Comparison of ENCODE assay signal across 8 cellular contexts in the genomic region with DNA sequence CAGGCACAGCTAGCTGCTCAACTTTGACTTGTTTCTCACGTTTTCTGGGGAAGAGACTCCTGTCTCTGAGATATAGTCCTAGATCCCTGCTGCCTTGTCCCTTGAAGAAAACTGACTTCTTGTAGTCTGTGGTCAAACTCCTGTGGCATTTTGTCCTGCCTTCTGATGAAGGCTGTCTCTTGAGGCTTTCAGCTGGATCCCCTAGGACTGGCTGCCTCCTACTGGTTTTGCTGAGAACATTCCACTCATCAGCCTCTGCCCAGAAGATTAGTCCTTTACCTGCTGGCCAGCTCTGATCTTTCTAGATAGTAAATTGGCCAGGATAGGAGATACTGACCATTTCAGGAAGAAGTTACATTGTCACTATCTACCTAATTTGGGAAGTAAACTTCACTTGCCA.
DNase-seq lines count a peak whose midpoint lies in the region; ATAC-seq and TF ChIP-seq lines count a peak whose summit lies in the region.

No MANE protein-coding gene starts in this region.

- H3K9ac ChIP-seq in PC-3 (ENCODE audit: low read length), result no peak overlapping the region

- H2AFZ ChIP-seq in PC-3 (ENCODE audit: low read length), result no peak overlapping the region

- no peaks in the 10 kb centered on the region for H3K79me2 ChIP-seq in PC-3 (ENCODE audit: low read length)

- no peaks in the 10 kb centered on the region for H3F3A ChIP-seq in PC-3 (ENCODE audit: low read length, unreplicated experiment)

- H3K4me3 ChIP-seq in H7 (ENCODE audit: insufficient read depth, low read depth, low read length) (no peak overlapping the region), PC-3 (ENCODE audit: low read length) (no peak overlapping the region), kidney epithelial cell (ENCODE audit: low read depth, low read length) (no peak overlapping the region), right atrium auricular region (no peak overlapping the region)

- H4K20me1 ChIP-seq in PC-3 (ENCODE audit: low read length), result no peaks in the 10 kb centered on the region

- in situ Hi-C loops in GM13977 (cut with MboI; ENCODE audit: low pct_unique_long_range_greater_than_20kb, low sequenced_read_pairs, unreplicated experiment), result loop anchor here (10.0 kb wide), 2 partner anchors 303 to 403 kb away; no protein-coding TSS in a partner anchor

- POLR2A ChIA-PET in PC-3 (lab: Charles Lee; ENCODE audit: unreplicated experiment), result no interaction called here

- H3K36me3 ChIP-seq in H7 (replicated peaks; ENCODE audit: control insufficient read depth, insufficient read depth, low read length) (no peaks in the 10 kb centered on the region), PC-3 (ENCODE audit: low read depth, low read length) (no peaks in the 10 kb centered on the region), kidney epithelial cell (ENCODE audit: control insufficient read depth, insufficient read depth, low read length) (no peaks in the 10 kb centered on the region), right atrium auricular region (no peaks in the 10 kb centered on the region)

- DNase-seq in GM13977 (ENCODE audit: low spot score) (peak; percentile 58), H7 (peak; percentile 57), PC-3 (peak; percentile 19), kidney epithelial cell (ENCODE audit: low read depth) (peak; percentile 1), right atrium auricular region (ENCODE audit: low spot score) (no peak)
- DNase-seq in activated effector memory CD4-positive, alpha-beta T cell treated with anti-CD3 and anti-CD28 coated beads, Interleukin-2, amount 50 U/mL, for 16 hours, result no peak
- no peak for DNase-seq in activated CD4-positive, alpha-beta T cell treated with anti-CD3 and anti-CD28 coated beads, Interleukin-2, amount 50 U/mL, for 1 hour

- H3K9me2 ChIP-seq in PC-3 (replicated peaks; ENCODE audit: low read length), result no peaks in the 10 kb centered on the region

- no peaks in the 10 kb centered on the region for H3K27me3 ChIP-seq in H7 (ENCODE audit: control insufficient read depth, insufficient read depth, low read length)
- no peaks in the 10 kb centered on the region for H3K27me3 ChIP-seq in PC-3 (ENCODE audit: low read length)
- no peaks in the 10 kb centered on the region for H3K27me3 ChIP-seq in kidney epithelial cell (ENCODE audit: control insufficient read depth, insufficient read depth, low read length)
- H3K27me3 ChIP-seq in right atrium auricular region, result no peaks in the 10 kb centered on the region

- ATAC-seq in PC-3 (no peak), HG02759 (IDR thresholded peaks at IDR 0.05; ENCODE audit: unreplicated experiment) (no peak)

- intact Hi-C loops in PC-3 (cut with micrococcal nuclease), result no loop called here

- peak; percentile 79 for TF ChIP-seq CTCF in GM13977 (IDR thresholded peaks at IDR 0.05; ENCODE audit: extremely low read depth, insufficient read depth, missing control alignments)
- peak; percentile 46 for TF ChIP-seq CTCF in PC-3 (conservative IDR thresholded peaks at IDR 0.05; ENCODE audit: low read depth, low read length)
- peak; percentile 37 for TF ChIP-seq CTCF in kidney epithelial cell (IDR thresholded peaks at IDR 0.05; ENCODE audit: insufficient read depth, low read length, poor library complexity, severe bottlenecking)
- no peak for TF ChIP-seq CTCF in right atrium auricular region (IDR thresholded peaks at IDR 0.05)

- H3K9me3 ChIP-seq in PC-3 (ENCODE audit: low read length) (no peaks in the 10 kb centered on the region), right atrium auricular region (peaks cover 0 to 19% of the 10 kb centered on the region in 2 donors)

- BruUV-seq in PC-3 (replicated peaks; lab: Mats Ljungman, UMichigan), result no TSS peak

- H3K27ac ChIP-seq in PC-3 (ENCODE audit: low read length) (no peak overlapping the region), right atrium auricular region (no peak overlapping the region)

- CTCF ChIA-PET in PC-3 (lab: Charles Lee), result no interaction called here

- H3K4me2 ChIP-seq in PC-3 (ENCODE audit: low read length), result no peak overlapping the region

- H3K4me1 ChIP-seq in PC-3 (ENCODE audit: insufficient read depth, low read length) (no peaks in the 10 kb centered on the region), right atrium auricular region (no peaks in the 10 kb centered on the region)

Comparison
In these comparisons a context has a peak if more than half of its experiments do, and no peak if none do; other contexts are left out.
1. DNase-seq: peak in GM13977 (single experiment), H7 (single experiment), PC-3 (single experiment) and kidney epithelial cell (single experiment); none in activated effector memory CD4-positive, alpha-beta T cell treated with anti-CD3 and anti-CD28 coated beads, Interleukin-2, amount 50 U/mL, for 16 hours (single experiment), activated CD4-positive, alpha-beta T cell treated with anti-CD3 and anti-CD28 coated beads, Interleukin-2, amount 50 U/mL, for 1 hour (single experiment) and right atrium auricular region (single experiment).
2. CTCF ChIP-seq: peak in GM13977 (single experiment), PC-3 (single experiment) and kidney epithelial cell (single experiment); none in right atrium auricular region (0 of 2).